Comparison of ENCODE assay signal across 27 cellular contexts in genomic region chr7:150999001-150999400, GRCh38. TPM values are rescaled to one million over a fixed set of nuclear protein-coding genes. Genes with fewer than 3 reads are reported as not detected.
A peak's percentile ranks its signal among the peaks of the same experiment; 100 is the strongest.
DNase-seq lines count a peak whose midpoint lies in the region; ATAC-seq, FAIRE-seq and TF ChIP-seq lines count a peak whose summit lies in the region.
"Had no signal": no experiment of that assay in that cellular context is flagged by ENCODE, and none has a peak within 500 bp of the region (broad histone marks: within the 10 kb centered on the region; RNA-seq: fewer than 3 reads in every experiment).

No MANE protein-coding gene starts in this region.

- no peaks in the 10 kb centered on the region for H3K79me2 ChIP-seq in H1 (ENCODE audit: control insufficient read depth in 1 of 2, insufficient read depth in 2 of 2, low read length in 2 of 2)

- no peak for ATAC-seq in activated CD4-positive, alpha-beta T cell treated with anti-CD3 and anti-CD28 coated beads for 36 hours
- ATAC-seq in central memory CD8-positive, alpha-beta T cell (replicated peaks; ENCODE audit: extremely low read depth, poor library complexity, severe bottlenecking): no peak
- no peak for ATAC-seq in GM19351 (IDR thresholded peaks at IDR 0.05; ENCODE audit: unreplicated experiment)
- ATAC-seq: A549, GM12878, GM23338 had no signal

- H2AFZ ChIP-seq in H1 (ENCODE audit: low read length) (no peak overlapping the region), neuronal stem cell (ENCODE audit: low read length) (no peak overlapping the region)
- H2AFZ ChIP-seq: GM23338 had no signal

- H3K27me3 Mint-ChIP-seq in activated CD4-positive, alpha-beta T cell treated with anti-CD3 and anti-CD28 coated beads for 36 hours: no peaks in the 10 kb centered on the region
- peaks cover 9% of the 10 kb centered on the region for H3K27me3 Mint-ChIP-seq in central memory CD8-positive, alpha-beta T cell
- H3K27me3 Mint-ChIP-seq: CD4-positive, alpha-beta T cell had no signal

- H3K4ac ChIP-seq in H1 (replicated peaks; ENCODE audit: insufficient read length, low read depth, low read length) (no peak overlapping the region), neuronal stem cell (ENCODE audit: low read length) (no peak overlapping the region)

- no peaks in the 10 kb centered on the region for H4K20me1 ChIP-seq in H1 (replicated peaks in 1 of 2; ENCODE audit: control insufficient read depth in 1 of 2, insufficient read depth in 2 of 2, low read length in 2 of 2)
- H4K20me1 ChIP-seq: BLaER1 treated with 17β-estradiol and CSF1 and Interleukin-3, amounts not matched to agents 10 nM and 100 nM had no signal

- WGBS in H1 (ENCODE audit: extremely low coverage in 1 of 2, insufficient coverage in 1 of 2, insufficient read length in 1 of 2, insufficient replicate concordance in 2 of 2, low coverage in 1 of 2, low lambda C conversion rate in 2 of 2, missing lambda C conversion rate in 1 of 2), 2 experiments: 88% methylated on average over 10 of the region's 12 CpGs; no CpG with 5 or more reads in 1 of the 2 experiments
- no CpG with 5 or more reads among the region's 12 CpGs for WGBS in neuronal stem cell (ENCODE audit: extremely low coverage in 2 of 2, insufficient read length in 2 of 2, insufficient replicate concordance in 1 of 2), 2 donors

- H3K18ac ChIP-seq in H1 (ENCODE audit: extremely low read depth, low read length) (no peak overlapping the region), neuronal stem cell (ENCODE audit: low read length) (peak overlapping the region; percentile 52)

- H3K27ac Mint-ChIP-seq in activated CD4-positive, alpha-beta T cell treated with anti-CD3 and anti-CD28 coated beads for 36 hours: no peak overlapping the region
- H3K27ac Mint-ChIP-seq in central memory CD8-positive, alpha-beta T cell (ENCODE audit: low read depth): peak overlapping the region; percentile 68
- H3K27ac Mint-ChIP-seq: CD14-positive monocyte, GM23338, HFFc6 had no signal

- no peak for TF ChIP-seq RAD21 in H1 (IDR thresholded peaks at IDR 0.05 in 1 of 2, conservative IDR thresholded peaks at IDR 0.05 in 1 of 2; ENCODE audit: low read depth in 2 of 2, low read length in 2 of 2)

- H3K56ac ChIP-seq in H1 (replicated peaks; ENCODE audit: insufficient read length, low read depth, low read length): no peak overlapping the region

- H3K14ac ChIP-seq in H1 (ENCODE audit: insufficient read length): no peak overlapping the region
- peak overlapping the region; percentile 4 for H3K14ac ChIP-seq in neuronal stem cell (ENCODE audit: low read length)

- H4K8ac ChIP-seq in H1 (ENCODE audit: extremely low read depth, insufficient read depth, low read length) (peak overlapping the region; percentile 25; the same call in 1 of the 2 replicates), neuronal stem cell (ENCODE audit: low read depth, low read length) (no peak overlapping the region)

- POLR2A ChIA-PET in activated CD4-positive, alpha-beta T cell treated with anti-CD3 and anti-CD28 coated beads for 36 hours (lab: Charles Lee): no interaction called here
- POLR2A ChIA-PET in H1 (lab: Charles Lee; ENCODE audit: partially characterized antibody): no interaction called here

- H3K36me3 ChIP-seq in H1 (ENCODE audit: control insufficient read depth in 2 of 4, insufficient read depth in 4 of 4, low read length in 3 of 4) (no peaks in the 10 kb centered on the region), neuronal stem cell (replicated peaks in 1 of 2; ENCODE audit: control insufficient read depth in 2 of 2, insufficient read depth in 2 of 2, low read length in 2 of 2) (peaks cover 0 to 11% of the 10 kb centered on the region in 2 donors)
- H3K36me3 ChIP-seq: BE2C, HAP-1 had no signal

- DNase-seq in activated CD4-positive, alpha-beta T cell treated with anti-CD3 and anti-CD28 coated beads for 36 hours: peak; percentile 3
- no peak for DNase-seq in activated CD4-positive, alpha-beta T cell treated with anti-CD3 and anti-CD28 coated beads, Interleukin-2, amount 50 U/mL, for 1 hour
- no peak for DNase-seq in central memory CD8-positive, alpha-beta T cell (ENCODE audit: low spot score in 2 of 2)
- DNase-seq in H1 (ENCODE audit: low read depth in 1 of 2, low spot score in 2 of 2) (no peak), neuronal stem cell (ENCODE audit: low spot score) (no peak), amygdala (lab: John Stamatoyannopoulos, UW) (no peak)
- DNase-seq: 8988T; ACHN; AML-193; BE2C; CD4-positive, alpha-beta T cell; DMS 273 treated with DMSO at 0.1 percent for 48 hours; DMS79; EL; GDM1; HFFc6 had no signal

- H3K36me3 Mint-ChIP-seq in activated CD4-positive, alpha-beta T cell treated with anti-CD3 and anti-CD28 coated beads for 36 hours (ENCODE audit: low read depth): no peaks in the 10 kb centered on the region
- H3K36me3 Mint-ChIP-seq in central memory CD8-positive, alpha-beta T cell (ENCODE audit: insufficient read depth): peaks cover 7% of the 10 kb centered on the region
- H3K36me3 Mint-ChIP-seq: CD14-positive monocyte; CD8-positive, alpha-beta memory T cell had no signal

- H2BK12ac ChIP-seq in H1 (ENCODE audit: low read depth, low read length) (no peak overlapping the region), neuronal stem cell (ENCODE audit: low read length) (no peak overlapping the region)

- CTCF ChIA-PET in activated CD4-positive, alpha-beta T cell treated with anti-CD3 and anti-CD28 coated beads for 36 hours (lab: Charles Lee): interaction anchor here (0.6 to 3.6 kb wide), 4 partner anchors 10 to 110 kb away, joined by 3 to 20 read pairs (median 6); no protein-coding TSS in a partner anchor
- CTCF ChIA-PET in H1 (lab: Charles Lee; ENCODE audit: partially characterized antibody): interaction anchor here (1.5 to 5.7 kb wide), 3 partner anchors 10 to 34 kb away, joined by 5 to 56 read pairs (median 10); no protein-coding TSS in a partner anchor

- intact Hi-C loops in activated CD4-positive, alpha-beta T cell treated with anti-CD3 and anti-CD28 coated beads for 36 hours (cut with DNase I, micrococcal nuclease): no loop called here

- H3K23ac ChIP-seq in H1 (ENCODE audit: insufficient read length) (no peak overlapping the region), neuronal stem cell (ENCODE audit: low read depth, low read length, poor library complexity) (peak overlapping the region; percentile 30)

- no peak for TF ChIP-seq CTCF in H1 (IDR thresholded peaks at IDR 0.05; ENCODE audit: control extremely low read depth in 1 of 3, insufficient read depth in 1 of 3, low read depth in 1 of 3, low read length in 3 of 3)

- no peak overlapping the region for H3K9ac ChIP-seq in H1 (replicated peaks in 1 of 4; ENCODE audit: extremely low read depth in 1 of 4, low read depth in 3 of 4, low read length in 3 of 4)
- no peak overlapping the region for H3K9ac ChIP-seq in neuronal stem cell (ENCODE audit: low read depth, low read length, poor library complexity)
- H3K9ac ChIP-seq: BLaER1 treated with 17β-estradiol and CSF1 and Interleukin-3, amounts not matched to agents 10 nM and 100 nM had no signal

- H3K4me3 Mint-ChIP-seq in activated CD4-positive, alpha-beta T cell treated with anti-CD3 and anti-CD28 coated beads for 36 hours: no peak overlapping the region
- no peak overlapping the region for H3K4me3 Mint-ChIP-seq in central memory CD8-positive, alpha-beta T cell
- H3K4me3 Mint-ChIP-seq: CD14-positive monocyte; CD8-positive, alpha-beta memory T cell; GM23338; HFFc6 had no signal

- FAIRE-seq in H1 (lab: Jason Lieb, UNC): no peak
- FAIRE-seq: A549, D721Med, GM12878, GM19239, H54 had no signal

- H2AK5ac ChIP-seq in H1 (ENCODE audit: low read depth, low read length) (no peak overlapping the region), neuronal stem cell (ENCODE audit: low read depth, low read length) (peak overlapping the region; percentile 79)

- H2BK5ac ChIP-seq in H1 (ENCODE audit: low read depth, low read length) (no peak overlapping the region), neuronal stem cell (ENCODE audit: low read length) (no peak overlapping the region)

- H2BK15ac ChIP-seq in H1 (ENCODE audit: low read length) (no peak overlapping the region), neuronal stem cell (ENCODE audit: low read length) (peak overlapping the region; percentile 84)

- no peak overlapping the region for H3K4me3 ChIP-seq in H1 (ENCODE audit: extremely low read depth in 1 of 4, insufficient read depth in 2 of 4, low read depth in 3 of 4, low read length in 4 of 4)
- no peak overlapping the region for H3K4me3 ChIP-seq in neuronal stem cell (ENCODE audit: low read length in 2 of 2)
- H3K4me3 ChIP-seq: A549; BLaER1 treated with 17β-estradiol and CSF1 and Interleukin-3, amounts not matched to agents 10 nM and 100 nM; GM12878; GM23338; HAP-1 had no signal

- H3K4me1 ChIP-seq in H1 (replicated peaks in 1 of 4; ENCODE audit: control insufficient read depth in 3 of 4, insufficient read depth in 4 of 4, low read length in 3 of 4): peaks cover 0 to 15% (median 5%) of the 10 kb centered on the region in 4 experiments; a peak in 5 of 7 replicates
- peaks cover 4 to 16% of the 10 kb centered on the region in 2 donors for H3K4me1 ChIP-seq in neuronal stem cell (ENCODE audit: control insufficient read depth in 2 of 2, insufficient read depth in 1 of 2, low read depth in 1 of 2, low read length in 2 of 2)
- H3K4me1 ChIP-seq: HAP-1 had no signal

- H3K9me3 ChIP-seq in H1 (ENCODE audit: insufficient read depth in 2 of 2, low read depth in 1 of 2, low read length in 1 of 2) (no peaks in the 10 kb centered on the region), neuronal stem cell (replicated peaks in 1 of 2; ENCODE audit: control insufficient read depth in 2 of 2, insufficient read depth in 1 of 2, low read depth in 1 of 2, low read length in 2 of 2) (no peaks in the 10 kb centered on the region)
- H3K9me3 ChIP-seq: A549; BE2C; BLaER1 treated with 17β-estradiol and CSF1 and Interleukin-3, amounts not matched to agents 10 nM and 100 nM; HAP-1 had no signal

- no peaks in the 10 kb centered on the region for H3K9me3 Mint-ChIP-seq in activated CD4-positive, alpha-beta T cell treated with anti-CD3 and anti-CD28 coated beads for 36 hours (ENCODE audit: low read depth)
- H3K9me3 Mint-ChIP-seq in central memory CD8-positive, alpha-beta T cell: no peaks in the 10 kb centered on the region
- H3K9me3 Mint-ChIP-seq: CD4-positive, alpha-beta T cell; GM23338; HFFc6 had no signal

- no peak overlapping the region for H4K5ac ChIP-seq in H1 (ENCODE audit: insufficient read length, low read depth, low read length)

- H3K27me3 ChIP-seq in H1 (replicated peaks in 1 of 4; ENCODE audit: control insufficient read depth in 3 of 4, extremely low read depth in 1 of 4, insufficient read depth in 3 of 4, low read length in 3 of 4): no peaks in the 10 kb centered on the region
- no peaks in the 10 kb centered on the region for H3K27me3 ChIP-seq in neuronal stem cell (ENCODE audit: control insufficient read depth in 3 of 3, insufficient read depth in 3 of 3, low read depth in 1 of 3, low read length in 3 of 3)
- H3K27me3 ChIP-seq: BE2C; BLaER1 treated with 17β-estradiol and CSF1 and Interleukin-3, amounts not matched to agents 10 nM and 100 nM had no signal

- TF ChIP-seq POLR2A in H1 (IDR thresholded peaks at IDR 0.05; ENCODE audit: control extremely low read depth in 1 of 2, low read depth in 2 of 2, low read length in 2 of 2): no peak

- no peaks in the 10 kb centered on the region for H3K79me1 ChIP-seq in H1 (ENCODE audit: low read depth, low read length)
- H3K79me1 ChIP-seq in neuronal stem cell (ENCODE audit: low read depth, low read length): no peaks in the 10 kb centered on the region

- H3K4me1 Mint-ChIP-seq in activated CD4-positive, alpha-beta T cell treated with anti-CD3 and anti-CD28 coated beads for 36 hours: peaks cover 38% of the 10 kb centered on the region
- peaks cover 23% of the 10 kb centered on the region for H3K4me1 Mint-ChIP-seq in central memory CD8-positive, alpha-beta T cell

- peaks cover 6% of the 10 kb centered on the region; the same call in 1 of the 2 replicates for H3K23me2 ChIP-seq in H1 (ENCODE audit: low read depth, low read length)

- TF ChIP-seq EP300 in H1 (IDR thresholded peaks at IDR 0.05; ENCODE audit: borderline replicate concordance in 1 of 2, low read depth in 2 of 2, low read length in 2 of 2): no peak

- H4K91ac ChIP-seq in H1 (replicated peaks; ENCODE audit: insufficient read length, low read length) (no peak overlapping the region), neuronal stem cell (ENCODE audit: low read depth, low read length, poor library complexity) (no peak overlapping the region)

- H3K4me2 ChIP-seq in H1 (ENCODE audit: insufficient read depth in 1 of 2, low read depth in 2 of 2, low read length in 2 of 2) (no peak overlapping the region), neuronal stem cell (ENCODE audit: insufficient read depth, low read length, poor library complexity, severe bottlenecking) (no peak overlapping the region)
- H3K4me2 ChIP-seq: A549, GM23338 had no signal

- no peak overlapping the region for H2BK120ac ChIP-seq in H1 (replicated peaks; ENCODE audit: low read depth, low read length)
- no peak overlapping the region for H2BK120ac ChIP-seq in neuronal stem cell (ENCODE audit: low read depth, low read length)

- no peak overlapping the region for H3K27ac ChIP-seq in H1 (ENCODE audit: low read depth, low read length)
- no peak overlapping the region for H3K27ac ChIP-seq in neuronal stem cell (replicated peaks; ENCODE audit: low read length)
- H3K27ac ChIP-seq: A549; BLaER1 treated with 17β-estradiol and CSF1 and Interleukin-3, amounts not matched to agents 10 nM and 100 nM had no signal

- no peak overlapping the region for H2BK20ac ChIP-seq in H1 (ENCODE audit: low read length)

RNA-seq across cellular contexts. Expression of gene NOS3, which starts 8.2 kb away (rescaled TPM):
- total RNA-seq in activated CD4-positive, alpha-beta T cell treated with anti-CD3 and anti-CD28 coated beads for 36 hours: 10 to 100 TPM in 1 of 2 experiments, 1 to 10 TPM in 1; 9.3 to 11.1 TPM
- 4.4 and 4.7 TPM in 2 replicates for total RNA-seq in H1 (2021; fragmentation: NEBNext Ultra II Directional; extraction: Animal tissue kit (Norgen Biotek cat#: 25700))
- polyA plus RNA-seq in H1 (2011; rRNA removed): 16.2 and 20.9 TPM in 2 replicates
- polyA plus RNA-seq in H1 (2011; cell fraction: cytosol; rRNA removed): 8.1 TPM
- 12.6 TPM for polyA plus RNA-seq in H1 (2011; cell fraction: nucleus; rRNA removed)
- polyA plus RNA-seq in H1 (2012, experiment 1 of 2): 4.2 to 10.6 TPM (median 8.1 TPM) in 4 replicates
- 5.2 TPM for polyA plus RNA-seq in H1 (2012, experiment 2 of 2)
- 4.2 TPM for polyA plus RNA-seq in H1 (2013, experiment 1 of 2)
- 3.5 TPM for polyA plus RNA-seq in H1 (2013, experiment 2 of 2)
- 5.4 and 6.9 TPM in 2 replicates for polyA minus RNA-seq in H1 (2011; rRNA and poly(A)+ RNA removed)
- polyA minus RNA-seq in H1 (2011; cell fraction: cytosol; rRNA and poly(A)+ RNA removed): 7.7 TPM
- polyA minus RNA-seq in H1 (2011; cell fraction: nucleus; rRNA and poly(A)+ RNA removed): 10.1 TPM
- 5.4 TPM for polyA plus RNA-seq in neuronal stem cell (2013, experiment 1 of 2)
- 5.6 TPM for polyA plus RNA-seq in neuronal stem cell (2013, experiment 2 of 2)

RNA-seq across cellular contexts. Expression of gene KCNH2, which starts 20.9 kb away (rescaled TPM):
- under 1 TPM; 0.48 to 0.54 TPM for total RNA-seq in activated CD4-positive, alpha-beta T cell treated with anti-CD3 and anti-CD28 coated beads for 36 hours
- total RNA-seq in H1 (2021; fragmentation: NEBNext Ultra II Directional; extraction: Animal tissue kit (Norgen Biotek cat#: 25700)): 7.7 and 8.0 TPM in 2 replicates
- 15.0 and 20.5 TPM in 2 replicates for polyA plus RNA-seq in H1 (2011; rRNA removed)
- 13.4 TPM for polyA plus RNA-seq in H1 (2011; cell fraction: cytosol; rRNA removed)
- 23.6 TPM for polyA plus RNA-seq in H1 (2011; cell fraction: nucleus; rRNA removed)
- 5.5 to 12.1 TPM (median 10.4 TPM) in 4 replicates for polyA plus RNA-seq in H1 (2012, experiment 1 of 2)
- 7.6 TPM for polyA plus RNA-seq in H1 (2012, experiment 2 of 2)
- 7.6 TPM for polyA plus RNA-seq in H1 (2013, experiment 1 of 2)
- 7.2 TPM for polyA plus RNA-seq in H1 (2013, experiment 2 of 2)
- polyA minus RNA-seq in H1 (2011; rRNA and poly(A)+ RNA removed): 8.9 and 10.2 TPM in 2 replicates
- 9.5 TPM for polyA minus RNA-seq in H1 (2011; cell fraction: cytosol; rRNA and poly(A)+ RNA removed)
- polyA minus RNA-seq in H1 (2011; cell fraction: nucleus; rRNA and poly(A)+ RNA removed): 7.0 TPM
- polyA plus RNA-seq in neuronal stem cell (2013, experiment 1 of 2): 9.1 TPM
- 9.1 TPM for polyA plus RNA-seq in neuronal stem cell (2013, experiment 2 of 2)
- total RNA-seq: HFFc6 had no signal
- polyA plus RNA-seq: CD14-positive monocyte had no signal

RNA-seq across cellular contexts. Expression of gene ATG9B, which starts 25.3 kb away (rescaled TPM):
- total RNA-seq in activated CD4-positive, alpha-beta T cell treated with anti-CD3 and anti-CD28 coated beads for 36 hours: 10 to 100 TPM in 1 of 2 experiments, 1 to 10 TPM in 1; 6.9 to 10.0 TPM
- total RNA-seq in H1 (2021; fragmentation: NEBNext Ultra II Directional; extraction: Animal tissue kit (Norgen Biotek cat#: 25700)): 2.3 and 2.6 TPM in 2 replicates
- polyA plus RNA-seq in H1 (2011; rRNA removed): 1.4 and 2.7 TPM in 2 replicates
- 2.7 TPM for polyA plus RNA-seq in H1 (2011; cell fraction: cytosol; rRNA removed)
- 6.4 TPM for polyA plus RNA-seq in H1 (2011; cell fraction: nucleus; rRNA removed)
- 2.7 to 4.3 TPM (median 3.1 TPM) in 4 replicates for polyA plus RNA-seq in H1 (2012, experiment 1 of 2)
- polyA plus RNA-seq in H1 (2012, experiment 2 of 2): 0.79 TPM
- 1.7 TPM for polyA plus RNA-seq in H1 (2013, experiment 1 of 2)
- 1.8 TPM for polyA plus RNA-seq in H1 (2013, experiment 2 of 2)
- polyA minus RNA-seq in H1 (2011; rRNA and poly(A)+ RNA removed): 0.19 and 0.51 TPM in 2 replicates
- polyA minus RNA-seq in H1 (2011; cell fraction: cytosol; rRNA and poly(A)+ RNA removed): 0.88 TPM
- polyA minus RNA-seq in H1 (2011; cell fraction: nucleus; rRNA and poly(A)+ RNA removed): 0.60 TPM
- polyA plus RNA-seq in neuronal stem cell (2013, experiment 1 of 2): 6.3 TPM
- polyA plus RNA-seq in neuronal stem cell (2013, experiment 2 of 2): 5.0 TPM

RNA-seq across cellular contexts. Expression of gene ABCB8, which starts 29.2 kb away (rescaled TPM):
- total RNA-seq in activated CD4-positive, alpha-beta T cell treated with anti-CD3 and anti-CD28 coated beads for 36 hours: 10 to 100 TPM; 41.9 to 44.5 TPM
- total RNA-seq in H1 (2021; fragmentation: NEBNext Ultra II Directional; extraction: Animal tissue kit (Norgen Biotek cat#: 25700)): 22.2 and 27.0 TPM in 2 replicates
- polyA plus RNA-seq in H1 (2011; rRNA removed): 17.7 and 26.0 TPM in 2 replicates
- 16.7 TPM for polyA plus RNA-seq in H1 (2011; cell fraction: cytosol; rRNA removed)
- 52.2 TPM for polyA plus RNA-seq in H1 (2011; cell fraction: nucleus; rRNA removed)
- polyA plus RNA-seq in H1 (2012, experiment 1 of 2): 14.8 to 21.8 TPM (median 19.6 TPM) in 4 replicates
- 15.8 TPM for polyA plus RNA-seq in H1 (2012, experiment 2 of 2)
- polyA plus RNA-seq in H1 (2013, experiment 1 of 2): 16.5 TPM
- polyA plus RNA-seq in H1 (2013, experiment 2 of 2): 15.7 TPM
- 17.2 and 19.5 TPM in 2 replicates for polyA minus RNA-seq in H1 (2011; rRNA and poly(A)+ RNA removed)
- 12.2 TPM for polyA minus RNA-seq in H1 (2011; cell fraction: cytosol; rRNA and poly(A)+ RNA removed)
- 28.9 TPM for polyA minus RNA-seq in H1 (2011; cell fraction: nucleus; rRNA and poly(A)+ RNA removed)
- 8.6 TPM for polyA plus RNA-seq in neuronal stem cell (2013, experiment 1 of 2)
- 8.5 TPM for polyA plus RNA-seq in neuronal stem cell (2013, experiment 2 of 2)

RNA-seq across cellular contexts. Expression of gene ASIC3, which starts 49.3 kb away (rescaled TPM):
- 1 to 10 TPM; 5.5 to 6.7 TPM for total RNA-seq in activated CD4-positive, alpha-beta T cell treated with anti-CD3 and anti-CD28 coated beads for 36 hours
- total RNA-seq in H1 (2021; fragmentation: NEBNext Ultra II Directional; extraction: Animal tissue kit (Norgen Biotek cat#: 25700)): 1.4 and 1.9 TPM in 2 replicates
- 1.6 and 4.3 TPM in 2 replicates for polyA plus RNA-seq in H1 (2011; rRNA removed)
- polyA plus RNA-seq in H1 (2011; cell fraction: cytosol; rRNA removed): 2.6 TPM
- polyA plus RNA-seq in H1 (2011; cell fraction: nucleus; rRNA removed): 17.4 TPM
- polyA plus RNA-seq in H1 (2012, experiment 1 of 2): 3.1 to 5.6 TPM (median 4.2 TPM) in 4 replicates
- polyA plus RNA-seq in H1 (2012, experiment 2 of 2): 2.4 TPM
- polyA plus RNA-seq in H1 (2013, experiment 1 of 2): 0.87 TPM
- polyA plus RNA-seq in H1 (2013, experiment 2 of 2): 0.74 TPM
- polyA minus RNA-seq in H1 (2011; rRNA and poly(A)+ RNA removed): 0.27 and 0.88 TPM in 2 replicates
- polyA minus RNA-seq in H1 (2011; cell fraction: cytosol; rRNA and poly(A)+ RNA removed): 0.73 TPM
- polyA minus RNA-seq in H1 (2011; cell fraction: nucleus; rRNA and poly(A)+ RNA removed): 2.1 TPM
- polyA plus RNA-seq in neuronal stem cell (2013, experiment 1 of 2): 5.1 TPM
- 4.6 TPM for polyA plus RNA-seq in neuronal stem cell (2013, experiment 2 of 2)
- polyA plus RNA-seq: CD14-positive monocyte; CD8-positive, alpha-beta memory T cell had no signal
